In the genomic region with DNA sequence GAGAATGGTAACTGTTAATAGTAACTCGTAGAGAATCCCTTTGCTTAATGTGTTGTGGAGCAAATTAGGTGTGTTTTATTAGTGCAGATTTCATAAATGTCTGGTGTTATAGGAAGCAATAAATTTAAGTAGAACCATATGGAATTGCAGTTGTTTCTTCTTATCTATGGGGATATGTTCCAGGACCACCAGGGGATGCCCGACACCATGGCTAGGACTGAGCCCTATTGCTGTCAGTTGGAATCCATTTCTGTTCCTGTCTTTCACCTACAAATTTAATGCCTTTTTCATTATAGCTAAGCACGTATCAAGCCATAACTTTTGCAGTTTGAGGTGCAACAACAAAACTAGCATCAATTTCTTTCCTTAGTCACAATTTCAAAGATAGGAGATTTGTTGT, we compare ENCODE assay signal across 19 cellular contexts.
DNase-seq lines count a peak whose midpoint lies in the region; TF ChIP-seq lines count a peak whose summit lies in the region.
"Had no signal": no experiment of that assay in that cellular context is flagged by ENCODE, and none has a peak within 500 bp of the region (broad histone marks: within the 10 kb centered on the region; RNA-seq: fewer than 3 reads in every experiment).

No MANE protein-coding gene starts in this region.

- H3K4me1 ChIP-seq in OCI-LY1 (ENCODE audit: insufficient read depth, low read length, severe bottlenecking) = no peaks in the 10 kb centered on the region
- peaks cover 9% of the 10 kb centered on the region for H3K4me1 ChIP-seq in neural progenitor cell
- H3K4me1 ChIP-seq in esophagus squamous epithelium = no peaks in the 10 kb centered on the region
- H3K4me1 ChIP-seq: gastroesophageal sphincter, left lung had no signal

- H3K4me2 ChIP-seq in OCI-LY1 (ENCODE audit: low read length) (no peak overlapping the region), neural progenitor cell (no peak overlapping the region)

- H4K20me1 ChIP-seq in OCI-LY1 (ENCODE audit: insufficient read depth, low read length) (no peaks in the 10 kb centered on the region), neural progenitor cell (ENCODE audit: low read depth) (no peaks in the 10 kb centered on the region)

- H3K9me3 ChIP-seq in OCI-LY1 (ENCODE audit: low read length) = no peaks in the 10 kb centered on the region
- no peaks in the 10 kb centered on the region for H3K9me3 ChIP-seq in neural progenitor cell (ENCODE audit: low read depth)
- H3K9me3 ChIP-seq in esophagus squamous epithelium = no peaks in the 10 kb centered on the region
- H3K9me3 ChIP-seq: adrenal gland, gastroesophageal sphincter, left lung had no signal

- H3K4me3 ChIP-seq in OCI-LY1 (ENCODE audit: low read depth, low read length, poor library complexity, severe bottlenecking) = no peak overlapping the region
- H3K4me3 ChIP-seq in neural progenitor cell = no peak overlapping the region
- no peak overlapping the region for H3K4me3 ChIP-seq in esophagus squamous epithelium
- H3K4me3 ChIP-seq: adrenal gland, gastroesophageal sphincter, left lung had no signal

- peak; percentile 6 for DNase-seq in ELR (ENCODE audit: low read depth)
- DNase-seq in dermis blood vessel endothelial cell = peak; percentile 24
- no peak for DNase-seq in neural progenitor cell (ENCODE audit: low spot score)
- DNase-seq in HuH-7.5 (ENCODE audit: low spot score) = no peak
- no peak for DNase-seq in NCI-H2029 (lab: John Stamatoyannopoulos, UW)
- no peak for DNase-seq in esophagus squamous epithelium (lab: John Stamatoyannopoulos, UW)
- DNase-seq: activated CD4-positive, CD25-positive, alpha-beta regulatory T cell treated with anti-CD3 and anti-CD28 coated beads, Interleukin-2, amount 50 U/mL, for 72 hours; adrenal gland; CD4-positive, CD25-positive, alpha-beta regulatory T cell; effector memory CD8-positive, alpha-beta T cell; left lung; NCI-H1417 treated with DMSO at 0.1 percent for 48 hours; Right ventricle myocardium superior; stimulated activated CD4-positive, alpha-beta T cell treated with anti-CD3 and anti-CD28 coated beads, Interleukin-4, amount 100 ng/mL, for 1 hour; stimulated activated CD8-positive, alpha-beta memory T cell treated with anti-CD3 and anti-CD28 coated beads, Interleukin-4, amount 100 ng/mL, for 48 hours had no signal

- no peak overlapping the region for H2AFZ ChIP-seq in OCI-LY1 (ENCODE audit: low read length)
- H2AFZ ChIP-seq in neural progenitor cell (replicated peaks) = no peak overlapping the region

- intact Hi-C loops in esophagus squamous epithelium (cut with DNase I) = no loop called here

- no peaks in the 10 kb centered on the region for H3K36me3 Mint-ChIP-seq in neural progenitor cell
- H3K36me3 Mint-ChIP-seq: CD4-positive, CD25-positive, alpha-beta regulatory T cell had no signal

- H3K36me3 ChIP-seq in OCI-LY1 (ENCODE audit: insufficient read depth, low read length) = no peaks in the 10 kb centered on the region
- H3K36me3 ChIP-seq in neural progenitor cell = no peaks in the 10 kb centered on the region
- no peaks in the 10 kb centered on the region for H3K36me3 ChIP-seq in esophagus squamous epithelium
- H3K36me3 ChIP-seq: adrenal gland, gastroesophageal sphincter, left lung had no signal

- H3K27ac Mint-ChIP-seq in neural progenitor cell = no peak overlapping the region
- H3K27ac Mint-ChIP-seq: CD4-positive, CD25-positive, alpha-beta regulatory T cell; effector memory CD8-positive, alpha-beta T cell; T-helper 2 cell treated with Interferon-gamma antibody and Interleukin-4, amounts not matched to agents 5 μg/mL and 100 μg/mL, for 36 hours had no signal

- H3K79me2 ChIP-seq in OCI-LY1 (ENCODE audit: insufficient read depth, low read length) (no peaks in the 10 kb centered on the region), neural progenitor cell (ENCODE audit: low read depth) (no peaks in the 10 kb centered on the region)

- no peaks in the 10 kb centered on the region for H3F3A ChIP-seq in OCI-LY1 (ENCODE audit: insufficient read depth, low read length)
- peaks cover 10% of the 10 kb centered on the region for H3F3A ChIP-seq in neural progenitor cell (ENCODE audit: low read depth)

- H3K27me3 ChIP-seq in OCI-LY1 (ENCODE audit: insufficient read depth, low read length) (no peaks in the 10 kb centered on the region), neural progenitor cell (no peaks in the 10 kb centered on the region), esophagus squamous epithelium (no peaks in the 10 kb centered on the region)
- H3K27me3 ChIP-seq: adrenal gland, gastroesophageal sphincter, left lung had no signal

- WGBS in esophagus squamous epithelium, 2 donors = 73 to 89% methylated on average over 3 of the region's 3 CpGs

- peaks cover 8% of the 10 kb centered on the region for H3K4me1 Mint-ChIP-seq in neural progenitor cell
- H3K4me1 Mint-ChIP-seq: CD4-positive, CD25-positive, alpha-beta regulatory T cell; central memory CD8-positive, alpha-beta T cell had no signal

- H3K4me3 Mint-ChIP-seq in neural progenitor cell = no peak overlapping the region
- H3K4me3 Mint-ChIP-seq: CD4-positive, CD25-positive, alpha-beta regulatory T cell; central memory CD8-positive, alpha-beta T cell; effector memory CD8-positive, alpha-beta T cell; T-helper 2 cell treated with Interferon-gamma antibody and Interleukin-4, amounts not matched to agents 5 μg/mL and 100 μg/mL, for 36 hours had no signal

- TF ChIP-seq POLR2A in esophagus squamous epithelium (IDR thresholded peaks at IDR 0.05) = no peak

- no peaks in the 10 kb centered on the region for H3K9me2 ChIP-seq in OCI-LY1 (ENCODE audit: low read depth, low read length)

- no peaks in the 10 kb centered on the region for H3K27me3 Mint-ChIP-seq in neural progenitor cell (ENCODE audit: insufficient read depth, low read depth)

- peak; percentile 13; the same call in 1 of the 2 replicates for TF ChIP-seq CTCF in OCI-LY1 (IDR thresholded peaks at IDR 0.05; ENCODE audit: low read length)
- TF ChIP-seq CTCF in neural progenitor cell (IDR thresholded peaks at IDR 0.05) = peak; percentile 18
- TF ChIP-seq CTCF in esophagus squamous epithelium (IDR thresholded peaks at IDR 0.05) = no peak

- no peak overlapping the region for H3K27ac ChIP-seq in OCI-LY1 (ENCODE audit: low read depth, low read length, poor library complexity, severe bottlenecking)
- no peak overlapping the region for H3K27ac ChIP-seq in neural progenitor cell
- H3K27ac ChIP-seq in esophagus squamous epithelium = no peak overlapping the region
- H3K27ac ChIP-seq: adrenal gland, gastroesophageal sphincter, left lung had no signal

- no peaks in the 10 kb centered on the region for H3K9me3 Mint-ChIP-seq in neural progenitor cell
- H3K9me3 Mint-ChIP-seq: central memory CD8-positive, alpha-beta T cell; effector memory CD8-positive, alpha-beta T cell had no signal

- no peak overlapping the region for H3K9ac ChIP-seq in OCI-LY1 (ENCODE audit: low read length)
- no peak overlapping the region for H3K9ac ChIP-seq in neural progenitor cell

Comparison
In these comparisons a context has a peak if more than half of its experiments do, and no peak if none do; other contexts are left out.
1. DNase-seq: peak in ELR (single experiment) and dermis blood vessel endothelial cell (single experiment); none in neural progenitor cell (single experiment), HuH-7.5 (single experiment), NCI-H2029 (single experiment) and esophagus squamous epithelium (single experiment).
2. CTCF ChIP-seq: peak in OCI-LY1 (single experiment) and neural progenitor cell (single experiment); none in esophagus squamous epithelium (0 of 6).